ENCODE assay signal across 11 cellular contexts in genomic region chr4:152369903-152370296, GRCh38.
DNase-seq lines count a peak whose midpoint lies in the region; ATAC-seq, FAIRE-seq and TF ChIP-seq lines count a peak whose summit lies in the region.
"Had no signal": no experiment of that assay in that cellular context is flagged by ENCODE, and none has a peak within 500 bp of the region (broad histone marks: within the 10 kb centered on the region; RNA-seq: fewer than 3 reads in every experiment).

No MANE protein-coding gene starts in this region.

- peak; percentile 57 for TF ChIP-seq CTCF in AG10803 (conservative IDR thresholded peaks at IDR 0.05; ENCODE audit: low read length)
- peak; percentile 4 for TF ChIP-seq CTCF in liver (IDR thresholded peaks at IDR 0.05; ENCODE audit: low read depth, low read length, missing input control)

- H3K4me1 Mint-ChIP-seq in activated T-helper 17 cell treated with anti-CD3 and anti-CD28 coated beads, Interleukin-2, amount 50 U/mL, for 72 hours, result peaks cover 23% of the 10 kb centered on the region
- H3K4me1 Mint-ChIP-seq in activated naive CD8-positive, alpha-beta T cell treated with anti-CD3 and anti-CD28 coated beads for 36 hours, result peaks cover 17% of the 10 kb centered on the region

- no peak for ATAC-seq in activated T-helper 17 cell treated with anti-CD3 and anti-CD28 coated beads, Interleukin-2, amount 50 U/mL, for 72 hours (replicated peaks)
- ATAC-seq in HG02852 (IDR thresholded peaks at IDR 0.05; ENCODE audit: unreplicated experiment), result no peak
- no peak for ATAC-seq in HG03432 (IDR thresholded peaks at IDR 0.05; ENCODE audit: unreplicated experiment)
- no peak for ATAC-seq in GM21723 (IDR thresholded peaks at IDR 0.05; ENCODE audit: unreplicated experiment)

- peak; percentile 35 for FAIRE-seq in GM18507 (lab: Jason Lieb, UNC)
- FAIRE-seq: bronchial epithelial cell had no signal

- H3K36me3 Mint-ChIP-seq in activated T-helper 17 cell treated with anti-CD3 and anti-CD28 coated beads, Interleukin-2, amount 50 U/mL, for 72 hours (ENCODE audit: low read depth), result peaks cover 8% of the 10 kb centered on the region
- H3K36me3 Mint-ChIP-seq in activated naive CD8-positive, alpha-beta T cell treated with anti-CD3 and anti-CD28 coated beads for 36 hours, result peaks cover 14% of the 10 kb centered on the region

- 66% methylated on average over 1 of the region's 1 CpG for WGBS in liver

- H3K27me3 Mint-ChIP-seq in activated T-helper 17 cell treated with anti-CD3 and anti-CD28 coated beads, Interleukin-2, amount 50 U/mL, for 72 hours, result no peaks in the 10 kb centered on the region
- no peaks in the 10 kb centered on the region for H3K27me3 Mint-ChIP-seq in activated naive CD8-positive, alpha-beta T cell treated with anti-CD3 and anti-CD28 coated beads for 36 hours

- H3K36me3 ChIP-seq in liver (ENCODE audit: control insufficient read depth in 4 of 4, insufficient read depth in 3 of 4, low read depth in 1 of 4, low read length in 3 of 4), result no peaks in the 10 kb centered on the region

- no peak for DNase-seq in AG10803 (ENCODE audit: low read depth)
- DNase-seq in GM18507 (ENCODE audit: extremely low spot score, insufficient read length, low read depth), result no peak
- DNase-seq in activated naive CD8-positive, alpha-beta T cell treated with anti-CD3 and anti-CD28 coated beads for 36 hours, result no peak
- DNase-seq: EL had no signal

- no peaks in the 10 kb centered on the region for H3K9me3 ChIP-seq in liver (ENCODE audit: control insufficient read depth in 4 of 4, low read length in 3 of 4)
- H3K9me3 ChIP-seq: neutrophil had no signal

- no peak overlapping the region for H3K27ac ChIP-seq in liver (ENCODE audit: low read depth in 1 of 2, low read length in 2 of 2)
- H3K27ac ChIP-seq: neutrophil had no signal

- H3K4me3 ChIP-seq in AG10803 (ENCODE audit: low read length) (no peak overlapping the region), liver (ENCODE audit: low read depth in 1 of 3, low read length in 3 of 3) (no peak overlapping the region)

- H3K9ac ChIP-seq in liver (ENCODE audit: low read depth in 1 of 2, low read length in 2 of 2), result no peak overlapping the region

- no peaks in the 10 kb centered on the region for H3K9me3 Mint-ChIP-seq in activated T-helper 17 cell treated with anti-CD3 and anti-CD28 coated beads, Interleukin-2, amount 50 U/mL, for 72 hours
- peaks cover 3% of the 10 kb centered on the region for H3K9me3 Mint-ChIP-seq in activated naive CD8-positive, alpha-beta T cell treated with anti-CD3 and anti-CD28 coated beads for 36 hours

- H3K4me3 Mint-ChIP-seq in activated T-helper 17 cell treated with anti-CD3 and anti-CD28 coated beads, Interleukin-2, amount 50 U/mL, for 72 hours, result peak overlapping the region; percentile 37
- H3K4me3 Mint-ChIP-seq in activated naive CD8-positive, alpha-beta T cell treated with anti-CD3 and anti-CD28 coated beads for 36 hours, result no peak overlapping the region

- peak overlapping the region; percentile 64 for H3K27ac Mint-ChIP-seq in activated T-helper 17 cell treated with anti-CD3 and anti-CD28 coated beads, Interleukin-2, amount 50 U/mL, for 72 hours
- H3K27ac Mint-ChIP-seq in activated naive CD8-positive, alpha-beta T cell treated with anti-CD3 and anti-CD28 coated beads for 36 hours, result no peak overlapping the region

- peaks cover 0 to 14% (median 11%) of the 10 kb centered on the region in 4 donors for H3K4me1 ChIP-seq in liver (ENCODE audit: control insufficient read depth in 4 of 4, insufficient read depth in 4 of 4, low read length in 3 of 4)

- peak; percentile 53 to 58 for TF ChIP-seq RAD21 in liver (IDR thresholded peaks at IDR 0.05)

- no peaks in the 10 kb centered on the region for H3K27me3 ChIP-seq in liver (ENCODE audit: control insufficient read depth in 4 of 4, insufficient read depth in 4 of 4, low read length in 3 of 4)
- H3K27me3 ChIP-seq: neutrophil had no signal

TF ChIP-seq in liver, 16 proteins besides CTCF, POLR2A, EP300 and RAD21:
- TF ChIP-seq HNF4G (IDR thresholded peaks at IDR 0.05) (no peak), ATF3 (IDR thresholded peaks at IDR 0.05) (no peak), SP1 (IDR thresholded peaks at IDR 0.05) (no peak), NR2F2 (IDR thresholded peaks at IDR 0.05) (no peak), JUND (IDR thresholded peaks at IDR 0.05) (no peak), FOXA1 (IDR thresholded peaks at IDR 0.05) (no peak), GABPA (IDR thresholded peaks at IDR 0.05 in 1 of 2, conservative IDR thresholded peaks at IDR 0.05 in 1 of 2) (no peak), ZBTB33 (IDR thresholded peaks at IDR 0.05) (no peak), FOXA2 (IDR thresholded peaks at IDR 0.05) (no peak), RXRA (IDR thresholded peaks at IDR 0.05) (no peak), TAF1 (conservative IDR thresholded peaks at IDR 0.05) (no peak), HNF4A (conservative IDR thresholded peaks at IDR 0.05) (no peak), YY1 (IDR thresholded peaks at IDR 0.05) (no peak), EGR1 (IDR thresholded peaks at IDR 0.05; ENCODE audit: low read depth in 2 of 2) (no peak), MAX (IDR thresholded peaks at IDR 0.05) (no peak), REST (IDR thresholded peaks at IDR 0.05) (no peak)
TF ChIP-seq in liver: peak in this region for 0.
